1 cellular context compared by ENCODE assay signal in the genomic region with DNA sequence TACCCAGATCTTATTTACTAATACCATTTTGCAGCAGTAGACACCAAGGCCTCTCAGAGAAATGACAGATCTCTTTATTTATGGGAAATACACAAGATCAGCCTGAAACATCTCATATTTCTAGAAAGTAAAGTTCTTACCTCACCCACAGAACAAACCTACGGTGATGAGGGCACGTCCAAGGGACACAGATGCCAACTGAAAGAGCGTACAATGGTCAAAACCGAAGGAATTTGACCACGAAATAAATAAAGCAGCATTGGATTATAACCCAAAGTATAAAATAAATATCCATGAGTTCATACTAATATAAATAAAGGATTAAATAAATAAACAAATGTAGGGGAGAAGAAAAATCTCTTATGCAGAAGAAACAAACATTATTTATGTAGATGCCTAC.
TF ChIP-seq lines count a peak whose summit lies in the region.

No MANE protein-coding gene starts in this region.

TF ChIP-seq in IMR-90, 13 proteins besides CTCF, POLR2A, EP300 and RAD21 (continued from another document):
- TF ChIP-seq, protein P1, sequence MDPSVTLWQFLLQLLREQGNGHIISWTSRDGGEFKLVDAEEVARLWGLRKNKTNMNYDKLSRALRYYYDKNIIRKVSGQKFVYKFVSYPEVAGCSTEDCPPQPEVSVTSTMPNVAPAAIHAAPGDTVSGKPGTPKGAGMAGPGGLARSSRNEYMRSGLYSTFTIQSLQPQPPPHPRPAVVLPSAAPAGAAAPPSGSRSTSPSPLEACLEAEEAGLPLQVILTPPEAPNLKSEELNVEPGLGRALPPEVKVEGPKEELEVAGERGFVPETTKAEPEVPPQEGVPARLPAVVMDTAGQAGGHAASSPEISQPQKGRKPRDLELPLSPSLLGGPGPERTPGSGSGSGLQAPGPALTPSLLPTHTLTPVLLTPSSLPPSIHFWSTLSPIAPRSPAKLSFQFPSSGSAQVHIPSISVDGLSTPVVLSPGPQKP (IDR thresholded peaks at IDR 0.05; ENCODE audit: borderline replicate concordance, low read depth, low read length): no peak
